ENCODE assay signal across 8 cellular contexts in the genomic region with DNA sequence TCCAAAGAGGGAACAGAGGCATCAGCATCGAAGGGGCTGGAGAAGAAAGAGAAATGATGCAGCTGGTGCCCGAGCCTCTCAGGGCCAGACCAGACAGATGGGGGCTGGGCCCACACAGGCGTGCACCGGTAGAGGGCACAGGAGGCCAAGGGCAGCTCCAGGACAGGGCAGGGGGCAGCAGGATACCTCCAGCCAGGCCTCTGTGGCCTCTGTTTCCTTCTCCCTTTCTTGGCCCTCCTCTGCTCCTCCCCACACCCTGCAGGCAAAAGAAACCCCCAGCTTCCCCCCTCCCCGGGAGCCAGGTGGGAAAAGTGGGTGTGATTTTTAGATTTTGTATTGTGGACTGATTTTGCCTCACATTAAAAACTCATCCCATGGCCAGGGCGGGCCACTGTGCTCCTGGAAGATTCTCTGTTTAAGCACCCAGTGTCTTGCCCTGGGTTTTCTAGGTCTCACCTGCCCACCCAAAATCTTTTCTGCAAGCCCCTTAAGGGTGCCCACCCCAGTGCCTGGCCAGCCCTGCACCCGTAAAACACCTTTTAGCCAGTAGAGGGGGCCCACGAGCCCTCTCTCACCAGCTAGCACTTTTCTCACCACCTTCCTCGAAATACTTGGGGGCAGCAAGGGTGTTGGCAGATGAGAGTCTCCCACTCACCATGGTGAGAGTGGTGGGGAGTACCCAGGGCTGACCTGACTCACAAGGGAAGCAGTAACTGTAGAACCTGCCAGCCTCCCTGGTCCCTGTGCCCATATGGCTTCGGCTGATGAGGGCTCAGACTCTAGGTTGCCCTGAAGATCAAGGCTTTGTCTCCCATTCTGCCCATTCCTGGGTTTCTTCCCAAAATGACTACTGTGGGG. TPM values are rescaled to one million over a fixed set of nuclear protein-coding genes. Genes with fewer than 3 reads are reported as not detected.
DNase-seq lines count a peak whose midpoint lies in the region; ATAC-seq lines count a peak whose summit lies in the region.

No MANE protein-coding gene starts in this region.

- no peak for ATAC-seq in GM19467 (IDR thresholded peaks at IDR 0.05; ENCODE audit: unreplicated experiment)

- DNase-seq in NCI-H446 (lab: John Stamatoyannopoulos, UW) (peak; percentile 29 to 55), NCI-H446 treated with DMSO at 0.1 percent for 48 hours (lab: John Stamatoyannopoulos, UW) (no peak), NCI-H2196 (lab: John Stamatoyannopoulos, UW; ENCODE audit: unreplicated experiment) (peak; percentile 64), myocyte (ENCODE audit: low read depth) (peak; percentile 65)
- DNase-seq in activated CD8-positive, alpha-beta memory T cell treated with anti-CD3 and anti-CD28 coated beads for 1 hour (ENCODE audit: extremely low read depth in 1 of 2, low read depth in 1 of 2), result peak; percentile 30 to 57
- peak; percentile 48 for DNase-seq in effector CD8-positive, alpha-beta T cell (lab: John Stamatoyannopoulos, UW)
- peak; percentile 46 for DNase-seq in stimulated activated naive CD4-positive, alpha-beta T cell treated with Interleukin-2 at 50 U/mL for 16 hours (lab: John Stamatoyannopoulos, UW)

RNA-seq across cellular contexts. Expression of a gene that starts 35.7 kb away (rescaled TPM):
- total RNA-seq in myocyte, result 6.7 and 8.9 TPM in 2 replicates
- 11.5 TPM for polyA plus RNA-seq in myocyte (2012)

RNA-seq across cellular contexts. Expression of a gene that starts 55.1 kb away (rescaled TPM):
- 78.3 and 79.2 TPM in 2 replicates for total RNA-seq in myocyte
- 224 TPM for polyA plus RNA-seq in myocyte (2012)
